ENCODE assay signal across 38 cellular contexts in genomic region chr9:133997584-133997983, GRCh38.
"Had no signal": no experiment of that assay in that cellular context is flagged by ENCODE, and none has a peak within 500 bp of the region (broad histone marks: within the 10 kb centered on the region; RNA-seq: fewer than 3 reads in every experiment).

No MANE protein-coding gene starts in this region.

- ATAC-seq: activated naive CD4-positive, alpha-beta T cell treated with anti-CD3 and anti-CD28 coated beads, Interleukin-2, amount 50 U/mL, for 72 hours; activated naive CD8-positive, alpha-beta T cell treated with anti-CD3 and anti-CD28 coated beads, Interleukin-2, amount 50 U/mL, for 24 hours; activated T-cell treated with anti-CD3 and anti-CD28 coated beads, Interleukin-2, amount 50 U/mL, for 4 hours; activated T-cell treated with anti-CD3 and anti-CD28 coated beads, Interleukin-2, amount 50 U/mL, for 72 hours; activated T-helper 17 cell treated with anti-CD3 and anti-CD28 coated beads, Interleukin-2, amount 50 U/mL, for 72 hours; body of pancreas had no signal

- FAIRE-seq: astrocyte had no signal

- H3K27me3 Mint-ChIP-seq: activated naive CD4-positive, alpha-beta T cell treated with anti-CD3 and anti-CD28 coated beads, Interleukin-2, amount 50 U/mL, for 24 hours; activated naive CD8-positive, alpha-beta T cell; activated T-helper 17 cell treated with anti-CD3 and anti-CD28 coated beads, Interleukin-2, amount 50 U/mL, for 72 hours; brain; central memory CD8-positive, alpha-beta T cell had no signal

- H3K27me3 ChIP-seq: adrenal gland, ascending aorta, body of pancreas, brain microvascular endothelial cell, breast epithelium, cardiac muscle cell had no signal

- H3K4me3 Mint-ChIP-seq: activated naive CD4-positive, alpha-beta T cell treated with anti-CD3 and anti-CD28 coated beads for 36 hours; activated naive CD4-positive, alpha-beta T cell treated with anti-CD3 and anti-CD28 coated beads, Interleukin-2, amount 10 ng/mL, durations not matched to agents 7 days and 5 days; activated naive CD4-positive, alpha-beta T cell treated with anti-CD3 and anti-CD28 coated beads, Interleukin-2, amount 50 U/mL, for 24 hours; activated naive CD8-positive, alpha-beta T cell; activated naive CD8-positive, alpha-beta T cell treated with anti-CD3 and anti-CD28 coated beads for 36 hours; activated naive CD8-positive, alpha-beta T cell treated with anti-CD3 and anti-CD28 coated beads, Interleukin-2, amount 10 ng/mL, durations not matched to agents 7 days and 5 days; activated naive CD8-positive, alpha-beta T cell treated with anti-CD3 and anti-CD28 coated beads, Interleukin-2, amount 50 U/mL, for 24 hours; activated T-cell treated with anti-CD3 and anti-CD28 coated beads, Interleukin-2, amount 50 U/mL, for 24 hours; activated T-cell treated with anti-CD3 and anti-CD28 coated beads, Interleukin-2, amount 50 U/mL, for 4 hours; activated T-cell treated with anti-CD3 and anti-CD28 coated beads, Interleukin-2, amount 50 U/mL, for 72 hours; activated T-helper 1 cell treated with anti-CD3 and anti-CD28 coated beads, Interleukin-12 subunit alpha, Interleukin-12 subunit beta, Interleukin-2, Interleukin-4 antibody, amounts not matched to agents 30 ng/mL and 10 ng/mL and 1 ng/mL, durations not matched to agents 14 hours and 24 hours and 36 hours; activated T-helper 17 cell treated with anti-CD3 and anti-CD28 coated beads, Interleukin-2, amount 50 U/mL, for 72 hours; brain; central memory CD8-positive, alpha-beta T cell had no signal

- H3K36me3 Mint-ChIP-seq: activated naive CD4-positive, alpha-beta T cell treated with anti-CD3 and anti-CD28 coated beads, Interleukin-2, amount 10 ng/mL, durations not matched to agents 7 days and 5 days; activated naive CD4-positive, alpha-beta T cell treated with anti-CD3 and anti-CD28 coated beads, Interleukin-2, amount 50 U/mL, for 24 hours; activated naive CD4-positive, alpha-beta T cell treated with anti-CD3 and anti-CD28 coated beads, Interleukin-2, amount 50 U/mL, for 72 hours; activated naive CD8-positive, alpha-beta T cell; activated naive CD8-positive, alpha-beta T cell treated with anti-CD3 and anti-CD28 coated beads for 36 hours; activated naive CD8-positive, alpha-beta T cell treated with anti-CD3 and anti-CD28 coated beads, Interleukin-2, amount 10 ng/mL, durations not matched to agents 7 days and 5 days; brain had no signal

- H3K9me3 Mint-ChIP-seq: activated naive CD4-positive, alpha-beta T cell treated with anti-CD3 and anti-CD28 coated beads for 36 hours; activated naive CD4-positive, alpha-beta T cell treated with anti-CD3 and anti-CD28 coated beads, Interleukin-2, amount 10 ng/mL, durations not matched to agents 7 days and 5 days; activated naive CD4-positive, alpha-beta T cell treated with anti-CD3 and anti-CD28 coated beads, Interleukin-2, amount 50 U/mL, for 24 hours; activated naive CD4-positive, alpha-beta T cell treated with anti-CD3 and anti-CD28 coated beads, Interleukin-2, amount 50 U/mL, for 72 hours; activated naive CD8-positive, alpha-beta T cell treated with anti-CD3 and anti-CD28 coated beads for 36 hours; activated naive CD8-positive, alpha-beta T cell treated with anti-CD3 and anti-CD28 coated beads, Interleukin-2, amount 10 ng/mL, durations not matched to agents 7 days and 5 days; activated naive CD8-positive, alpha-beta T cell treated with anti-CD3 and anti-CD28 coated beads, Interleukin-2, amount 50 U/mL, for 24 hours; activated T-cell treated with anti-CD3 and anti-CD28 coated beads, Interleukin-2, amount 50 U/mL, for 24 hours; activated T-cell treated with anti-CD3 and anti-CD28 coated beads, Interleukin-2, amount 50 U/mL, for 4 hours; activated T-cell treated with anti-CD3 and anti-CD28 coated beads, Interleukin-2, amount 50 U/mL, for 72 hours; activated T-helper 1 cell treated with anti-CD3 and anti-CD28 coated beads, Interleukin-12 subunit alpha, Interleukin-12 subunit beta, Interleukin-2, Interleukin-4 antibody, amounts not matched to agents 30 ng/mL and 10 ng/mL and 1 ng/mL, durations not matched to agents 14 hours and 24 hours and 36 hours; activated T-helper 17 cell treated with anti-CD3 and anti-CD28 coated beads, Interleukin-2, amount 50 U/mL, for 72 hours; activated T-helper 2 cell treated with anti-CD3 and anti-CD28 coated beads, Interferon-gamma antibody, Interleukin-2, Interleukin-4, amounts not matched to agents 10 μg/mL and 5 μg/mL and 100 μg/mL, durations not matched to agents 14 hours and 24 hours and 36 hours; central memory CD8-positive, alpha-beta T cell had no signal

- H3K9me3 ChIP-seq: adrenal gland, ascending aorta, body of pancreas, breast epithelium had no signal

- H3K27ac Mint-ChIP-seq: activated naive CD4-positive, alpha-beta T cell treated with anti-CD3 and anti-CD28 coated beads for 36 hours; activated naive CD4-positive, alpha-beta T cell treated with anti-CD3 and anti-CD28 coated beads, Interleukin-2, amount 10 ng/mL, durations not matched to agents 7 days and 5 days; activated naive CD4-positive, alpha-beta T cell treated with anti-CD3 and anti-CD28 coated beads, Interleukin-2, amount 50 U/mL, for 24 hours; activated naive CD4-positive, alpha-beta T cell treated with anti-CD3 and anti-CD28 coated beads, Interleukin-2, amount 50 U/mL, for 72 hours; activated naive CD8-positive, alpha-beta T cell; activated naive CD8-positive, alpha-beta T cell treated with anti-CD3 and anti-CD28 coated beads for 36 hours; activated naive CD8-positive, alpha-beta T cell treated with anti-CD3 and anti-CD28 coated beads, Interleukin-2, amount 10 ng/mL, durations not matched to agents 7 days and 5 days; activated naive CD8-positive, alpha-beta T cell treated with anti-CD3 and anti-CD28 coated beads, Interleukin-2, amount 50 U/mL, for 24 hours; activated T-cell treated with anti-CD3 and anti-CD28 coated beads, Interleukin-2, amount 50 U/mL, for 24 hours; activated T-cell treated with anti-CD3 and anti-CD28 coated beads, Interleukin-2, amount 50 U/mL, for 72 hours; activated T-helper 1 cell treated with anti-CD3 and anti-CD28 coated beads, Interleukin-12 subunit alpha, Interleukin-12 subunit beta, Interleukin-2, Interleukin-4 antibody, amounts not matched to agents 30 ng/mL and 10 ng/mL and 1 ng/mL, durations not matched to agents 14 hours and 24 hours and 36 hours; activated T-helper 17 cell treated with anti-CD3 and anti-CD28 coated beads, Interleukin-2, amount 50 U/mL, for 72 hours; activated T-helper 2 cell treated with anti-CD3 and anti-CD28 coated beads, Interferon-gamma antibody, Interleukin-2, Interleukin-4, amounts not matched to agents 10 μg/mL and 5 μg/mL and 100 μg/mL, durations not matched to agents 14 hours and 24 hours and 36 hours had no signal

- H3K4me3 ChIP-seq: adrenal gland, ascending aorta, body of pancreas, breast epithelium, cardiac muscle cell had no signal

- H3K4me1 Mint-ChIP-seq: activated T-helper 17 cell treated with anti-CD3 and anti-CD28 coated beads, Interleukin-2, amount 50 U/mL, for 72 hours; central memory CD8-positive, alpha-beta T cell had no signal

- H3K36me3 ChIP-seq: adrenal gland, ascending aorta, brain microvascular endothelial cell, breast epithelium, cardiac muscle cell had no signal

- DNase-seq: activated effector memory CD4-positive, alpha-beta T cell treated with anti-CD3 and anti-CD28 coated beads, Interleukin-2, amount 50 U/mL, for 16 hours; activated effector memory CD4-positive, alpha-beta T cell treated with Interleukin-2 at 50 U/mL for 16 hours; activated gamma-delta T cell; activated gamma-delta T cell treated with Interleukin-2 at 50 U/mL for 16 hours; activated naive CD4-positive, alpha-beta T cell; activated naive CD4-positive, alpha-beta T cell treated with anti-CD3 and anti-CD28 coated beads for 36 hours; activated naive CD4-positive, alpha-beta T cell treated with anti-CD3 and anti-CD28 coated beads, Interleukin-2, amount 10 ng/mL, durations not matched to agents 7 days and 5 days; activated naive CD4-positive, alpha-beta T cell treated with anti-CD3 and anti-CD28 coated beads, Interleukin-2, amount 50 U/mL, for 16 hours; activated naive CD4-positive, alpha-beta T cell treated with Interleukin-2 at 50 U/mL for 16 hours; activated naive CD8-positive, alpha-beta T cell treated with anti-CD3 and anti-CD28 coated beads for 36 hours; activated naive CD8-positive, alpha-beta T cell treated with anti-CD3 and anti-CD28 coated beads, Interleukin-2, amount 10 ng/mL, durations not matched to agents 7 days and 5 days; activated naive CD8-positive, alpha-beta T cell treated with anti-CD3 and anti-CD28 coated beads, Interleukin-2, amount 50 U/mL, for 24 hours; activated T-cell treated with anti-CD3 and anti-CD28 coated beads, Interleukin-2, amount 50 U/mL, for 1 hour; activated T-cell treated with anti-CD3 and anti-CD28 coated beads, Interleukin-2, amount 50 U/mL, for 24 hours; activated T-cell treated with anti-CD3 and anti-CD28 coated beads, Interleukin-2, amount 50 U/mL, for 4 hours; activated T-cell treated with anti-CD3 and anti-CD28 coated beads, Interleukin-2, amount 50 U/mL, for 48 hours; activated T-cell treated with anti-CD3 and anti-CD28 coated beads, Interleukin-2, amount 50 U/mL, for 72 hours; adrenal gland; amniotic stem cell; amygdala; anterior cingulate cortex; body of pancreas; brain microvascular endothelial cell; caudate nucleus; central memory CD4-positive, alpha-beta T cell; cerebellar nuclear complex had no signal

- H3K27ac ChIP-seq: adrenal gland, ascending aorta, body of pancreas, brain microvascular endothelial cell, breast epithelium, cardiac muscle cell had no signal
